Comparison of ENCODE assay signal across 1 cellular context in genomic region chr5:89353837-89354551, GRCh38.
TF ChIP-seq lines count a peak whose summit lies in the region.

No MANE protein-coding gene starts in this region.

TF ChIP-seq in GM23338, 12 proteins besides CTCF, POLR2A, EP300 and RAD21:
- TF ChIP-seq ZNF462 (CRISPR knock-in tag; IDR thresholded peaks at IDR 0.05) (no peak), ZNF331 (CRISPR knock-in tag; IDR thresholded peaks at IDR 0.05; ENCODE audit: low read depth) (no peak), POLR2AphosphoS5 (IDR thresholded peaks at IDR 0.05; ENCODE audit: low read depth) (no peak), STAT1 (IDR thresholded peaks at IDR 0.05; ENCODE audit: unreplicated experiment) (no peak), ZNF114 (CRISPR knock-in tag; IDR thresholded peaks at IDR 0.05) (no peak), JUNB (IDR thresholded peaks at IDR 0.05; ENCODE audit: unreplicated experiment) (no peak), EZH2phosphoT487 (IDR thresholded peaks at IDR 0.05; ENCODE audit: unreplicated experiment) (no peak), REST (IDR thresholded peaks at IDR 0.05; ENCODE audit: unreplicated experiment) (no peak), NANOG (IDR thresholded peaks at IDR 0.05; ENCODE audit: borderline replicate concordance) (no peak), EZH2 (IDR thresholded peaks at IDR 0.05; ENCODE audit: low read depth, unreplicated experiment) (no peak), ETS1 (IDR thresholded peaks at IDR 0.05) (no peak), CREB1 (CRISPR knock-in tag; IDR thresholded peaks at IDR 0.05; ENCODE audit: low read depth) (no peak)
